ENCODE assay signal across 19 cellular contexts in genomic region chr15:42734076-42734672, GRCh38. TPM values are rescaled to one million over a fixed set of nuclear protein-coding genes. Genes with fewer than 3 reads are reported as not detected.
DNase-seq lines count a peak whose midpoint lies in the region; ATAC-seq and TF ChIP-seq lines count a peak whose summit lies in the region.
"Had no signal": no experiment of that assay in that cellular context is flagged by ENCODE, and none has a peak within 500 bp of the region (broad histone marks: within the 10 kb centered on the region; RNA-seq: fewer than 3 reads in every experiment).

No MANE protein-coding gene starts in this region.

- H3K9me2 ChIP-seq in Loucy (replicated peaks; ENCODE audit: low read depth, low read length), result no peaks in the 10 kb centered on the region

- H3K9ac ChIP-seq in Loucy (ENCODE audit: low read depth, low read length, poor library complexity, severe bottlenecking), result peak overlapping the region; percentile 89
- peak overlapping the region in 1 of 2 donors; percentile 5 for H3K9ac ChIP-seq in stomach smooth muscle (ENCODE audit: low read length in 2 of 2)

- H3K36me3 ChIP-seq in Loucy (ENCODE audit: insufficient read depth, low read length) (peaks cover 18% of the 10 kb centered on the region; the same call in 1 of the 2 replicates), stomach smooth muscle (ENCODE audit: control insufficient read depth in 2 of 2, insufficient read depth in 2 of 2, low read length in 2 of 2) (peaks cover 20 to 37% of the 10 kb centered on the region in 2 donors)

- H3K4me3 ChIP-seq in Loucy (ENCODE audit: low read length, poor library complexity, severe bottlenecking), result no peak overlapping the region
- H3K4me3 ChIP-seq in stomach smooth muscle (ENCODE audit: low read length in 2 of 2), result no peak overlapping the region
- H3K4me3 ChIP-seq: colonic mucosa, tibial artery had no signal

- H3K9me3 Mint-ChIP-seq in activated T-cell treated with anti-CD3 and anti-CD28 coated beads, Interleukin-2, amount 50 U/mL, for 4 hours, result no peaks in the 10 kb centered on the region
- H3K9me3 Mint-ChIP-seq in activated T-cell treated with anti-CD3 and anti-CD28 coated beads, Interleukin-2, amount 50 U/mL, for 24 hours, result no peaks in the 10 kb centered on the region
- H3K9me3 Mint-ChIP-seq: H9; stimulated activated naive B cell treated with anti-CD40 and anti-IgM and Interleukin-4, amounts not matched to agents 10 μg/mL and 1 μg/mL and 100 μg/mL, for 72 hours had no signal

- peaks cover 37% of the 10 kb centered on the region for H3K79me2 ChIP-seq in Loucy (ENCODE audit: insufficient read depth, low read length)

- H3K4me2 ChIP-seq in Loucy (ENCODE audit: low read depth, low read length, poor library complexity, severe bottlenecking), result peak overlapping the region; percentile 97

- ATAC-seq in activated T-cell treated with anti-CD3 and anti-CD28 coated beads, Interleukin-2, amount 50 U/mL, for 4 hours, result no peak
- ATAC-seq: foreskin keratinocyte; stimulated activated naive B cell treated with anti-CD40 and anti-IgM and Interleukin-4, amounts not matched to agents 10 μg/mL and 1 μg/mL and 100 μg/mL, for 72 hours had no signal

- no peak overlapping the region for H3K27ac Mint-ChIP-seq in activated T-cell treated with anti-CD3 and anti-CD28 coated beads, Interleukin-2, amount 50 U/mL, for 24 hours
- H3K27ac Mint-ChIP-seq: H9; stimulated activated naive B cell treated with anti-CD40 and anti-IgM and Interleukin-4, amounts not matched to agents 10 μg/mL and 1 μg/mL and 100 μg/mL, for 72 hours had no signal

- no peak for TF ChIP-seq CTCF in Loucy (conservative IDR thresholded peaks at IDR 0.05; ENCODE audit: low read length)

- no peak for DNase-seq in activated T-cell treated with anti-CD3 and anti-CD28 coated beads, Interleukin-2, amount 50 U/mL, for 4 hours
- no peak for DNase-seq in activated T-cell treated with anti-CD3 and anti-CD28 coated beads, Interleukin-2, amount 50 U/mL, for 24 hours
- DNase-seq in fibroblast of peridontal ligament (ENCODE audit: extremely low read depth) (peak; percentile 10), NCI-H510A treated with DMSO at 0.1 percent for 48 hours (lab: John Stamatoyannopoulos, UW) (no peak), medulla oblongata (ENCODE audit: extremely low spot score) (no peak), caudate nucleus (lab: John Stamatoyannopoulos, UW) (no peak)
- DNase-seq: activated CD4-positive, CD25-positive, alpha-beta regulatory T cell; activated gamma-delta T cell treated with Interleukin-2 at 50 U/mL for 16 hours; colonic mucosa; foreskin keratinocyte; H9; NCI-H187 treated with DMSO at 0.1 percent for 48 hours; Right ventricle myocardium superior; stimulated activated naive B cell treated with anti-CD40 and anti-IgM and Interleukin-4, amounts not matched to agents 10 μg/mL and 1 μg/mL and 100 μg/mL, for 72 hours had no signal

- H4K20me1 ChIP-seq in Loucy (ENCODE audit: insufficient read depth, low read length, poor library complexity, severe bottlenecking), result peaks cover 23% of the 10 kb centered on the region

- no peaks in the 10 kb centered on the region for H3F3A ChIP-seq in Loucy (ENCODE audit: low read depth)

- H3K4me1 Mint-ChIP-seq in activated T-cell treated with anti-CD3 and anti-CD28 coated beads, Interleukin-2, amount 50 U/mL, for 4 hours (ENCODE audit: low read depth), result peaks cover 22% of the 10 kb centered on the region
- H3K4me1 Mint-ChIP-seq in activated T-cell treated with anti-CD3 and anti-CD28 coated beads, Interleukin-2, amount 50 U/mL, for 24 hours (ENCODE audit: low read depth), result peaks cover 13% of the 10 kb centered on the region

- H3K27me3 ChIP-seq in Loucy (ENCODE audit: insufficient read depth, low read length, poor library complexity, severe bottlenecking), result no peaks in the 10 kb centered on the region
- no peaks in the 10 kb centered on the region for H3K27me3 ChIP-seq in stomach smooth muscle (ENCODE audit: control insufficient read depth in 1 of 2, insufficient read depth in 2 of 2, low read length in 2 of 2)
- H3K27me3 ChIP-seq: colonic mucosa, foreskin keratinocyte, neutrophil, tibial artery had no signal

- H3K9me3 ChIP-seq in Loucy (ENCODE audit: insufficient read depth, low read depth, low read length) (no peaks in the 10 kb centered on the region), stomach smooth muscle (ENCODE audit: control insufficient read depth in 2 of 2, low read length in 2 of 2) (no peaks in the 10 kb centered on the region)
- H3K9me3 ChIP-seq: colonic mucosa, neutrophil, tibial artery had no signal

- H3K4me3 Mint-ChIP-seq in activated T-cell treated with anti-CD3 and anti-CD28 coated beads, Interleukin-2, amount 50 U/mL, for 4 hours, result peak overlapping the region; percentile 75
- H3K4me3 Mint-ChIP-seq in activated T-cell treated with anti-CD3 and anti-CD28 coated beads, Interleukin-2, amount 50 U/mL, for 24 hours, result no peak overlapping the region

- no peak overlapping the region for H2AFZ ChIP-seq in Loucy (ENCODE audit: low read length)

- H3K27ac ChIP-seq in stomach smooth muscle (ENCODE audit: low read length) (peak overlapping the region; percentile 31), caudate nucleus (ENCODE audit: low read depth, low read length) (no peak overlapping the region)
- H3K27ac ChIP-seq: colonic mucosa, foreskin keratinocyte, HL-60, neutrophil, tibial artery had no signal

- no peaks in the 10 kb centered on the region for H3K27me3 Mint-ChIP-seq in activated T-cell treated with anti-CD3 and anti-CD28 coated beads, Interleukin-2, amount 50 U/mL, for 4 hours (ENCODE audit: low read depth)
- H3K27me3 Mint-ChIP-seq in activated T-cell treated with anti-CD3 and anti-CD28 coated beads, Interleukin-2, amount 50 U/mL, for 24 hours, result no peaks in the 10 kb centered on the region
- H3K27me3 Mint-ChIP-seq: stimulated activated naive B cell treated with anti-CD40 and anti-IgM and Interleukin-4, amounts not matched to agents 10 μg/mL and 1 μg/mL and 100 μg/mL, for 72 hours had no signal

- H3K36me3 Mint-ChIP-seq in activated T-cell treated with anti-CD3 and anti-CD28 coated beads, Interleukin-2, amount 50 U/mL, for 4 hours (ENCODE audit: insufficient read depth), result peaks cover 24% of the 10 kb centered on the region
- peaks cover 63% of the 10 kb centered on the region for H3K36me3 Mint-ChIP-seq in activated T-cell treated with anti-CD3 and anti-CD28 coated beads, Interleukin-2, amount 50 U/mL, for 24 hours (ENCODE audit: low read depth)

- peaks cover 25% of the 10 kb centered on the region for H3K4me1 ChIP-seq in Loucy (ENCODE audit: insufficient read depth, low read length, poor library complexity, severe bottlenecking)
- peaks cover 27% of the 10 kb centered on the region for H3K4me1 ChIP-seq in stomach smooth muscle (ENCODE audit: control insufficient read depth, insufficient read depth, low read length)
- H3K4me1 ChIP-seq: foreskin keratinocyte had no signal

RNA-seq across cellular contexts. Expression of gene CDAN1, which starts 2.8 kb away (rescaled TPM):
- 10 to 100 TPM; 12.8 to 17.1 (median 13.7) TPM for total RNA-seq in activated T-cell treated with anti-CD3 and anti-CD28 coated beads, Interleukin-2, amount 50 U/mL, for 4 hours
